In genomic region chr18:23502516-23503037, GRCh38 we compare ENCODE assay signal across 8 cellular contexts. TPM values are rescaled to one million over a fixed set of nuclear protein-coding genes. Genes with fewer than 3 reads are reported as not detected.
A peak's percentile ranks its signal among the peaks of the same experiment; 100 is the strongest.
DNase-seq lines count a peak whose midpoint lies in the region; ATAC-seq and TF ChIP-seq lines count a peak whose summit lies in the region.

No MANE protein-coding gene starts in this region.

- ATAC-seq in heart left ventricle (no peak), left ventricle myocardium superior (no peak), lung (ENCODE audit: insufficient read depth, low FRiP score) (no peak), upper lobe of right lung (no peak), HG03342 (IDR thresholded peaks at IDR 0.05; ENCODE audit: unreplicated experiment) (no peak)

- H3K4me3 ChIP-seq in heart left ventricle = peak overlapping the region; percentile 81 to 100 (median 98)
- H3K4me3 ChIP-seq in astrocyte of the spinal cord (ENCODE audit: low read depth, low read length) = peak overlapping the region; percentile 62
- peak overlapping the region; percentile 69 for H3K4me3 ChIP-seq in lung
- peak overlapping the region; percentile 79 for H3K4me3 ChIP-seq in upper lobe of right lung

- no peak for TF ChIP-seq POLR2A in heart left ventricle (IDR thresholded peaks at IDR 0.05)

- H3K9me3 ChIP-seq in heart left ventricle = no peaks in the 10 kb centered on the region
- no peaks in the 10 kb centered on the region for H3K9me3 ChIP-seq in lung (ENCODE audit: control insufficient read depth in 2 of 2, insufficient read depth in 1 of 2, low read length in 1 of 2)
- no peaks in the 10 kb centered on the region for H3K9me3 ChIP-seq in upper lobe of right lung

- intact Hi-C loops in heart left ventricle (cut with DNase I) = loop anchor here in 8 of 10 donors (1.0 to 10.0 kb wide), 8 partner anchors 49 to 368 kb away; partner anchors contain the start of genes NPC1 (in 5 of the 8), RIOK3 (in 3 of the 8) and CABLES1 (in 1 of the 8)
- intact Hi-C loops in left ventricle myocardium superior (cut with micrococcal nuclease) = no loop called here
- intact Hi-C loops in upper lobe of right lung (cut with DNase I) = no loop called here

- WGBS in heart left ventricle, 4 donors = 18 to 21% (median 19%) methylated on average over 6 of the region's 6 CpGs
- WGBS in lung, 2 donors = 15 to 31% methylated on average over 6 of the region's 6 CpGs

- H3K36me3 ChIP-seq in heart left ventricle = peaks cover 0 to 16% (median 14%) of the 10 kb centered on the region in 9 donors
- peaks cover 6 to 10% of the 10 kb centered on the region in 2 donors for H3K36me3 ChIP-seq in lung (ENCODE audit: control insufficient read depth in 2 of 2, insufficient read depth in 2 of 2, low read length in 2 of 2)
- peaks cover 6% of the 10 kb centered on the region for H3K36me3 ChIP-seq in upper lobe of right lung

- no peak for TF ChIP-seq CTCF in heart left ventricle (IDR thresholded peaks at IDR 0.05)
- no peak for TF ChIP-seq CTCF in astrocyte of the spinal cord (IDR thresholded peaks at IDR 0.05; ENCODE audit: low read depth, low read length)
- no peak for TF ChIP-seq CTCF in lung (IDR thresholded peaks at IDR 0.05; ENCODE audit: control extremely low read depth, extremely low read depth)
- no peak for TF ChIP-seq CTCF in upper lobe of right lung (IDR thresholded peaks at IDR 0.05)

- H3K4me1 ChIP-seq in heart left ventricle = peaks cover 0 to 49% (median 23%) of the 10 kb centered on the region in 12 donors
- H3K4me1 ChIP-seq in lung (ENCODE audit: control insufficient read depth in 2 of 2, insufficient read depth in 2 of 2, low read length in 2 of 2) = peaks cover 7 to 8% of the 10 kb centered on the region in 2 donors
- H3K4me1 ChIP-seq in upper lobe of right lung = peaks cover 25% of the 10 kb centered on the region

- H3K27ac ChIP-seq in heart left ventricle = peak overlapping the region; percentile 82 to 96 (median 90)
- peak overlapping the region; percentile 92 to 99 for H3K27ac ChIP-seq in lung (ENCODE audit: low read depth in 1 of 2, low read length in 1 of 2)
- H3K27ac ChIP-seq in upper lobe of right lung = peak overlapping the region; percentile 95

- H3K27me3 ChIP-seq in heart left ventricle (no peaks in the 10 kb centered on the region), lung (ENCODE audit: control insufficient read depth, insufficient read depth) (no peaks in the 10 kb centered on the region), upper lobe of right lung (no peaks in the 10 kb centered on the region)

- in situ Hi-C loops in astrocyte of the spinal cord (cut with HindIII; ENCODE audit: low sequenced_read_pairs) = no loop called here

- DNase-seq in heart left ventricle (no peak), left ventricle myocardium superior (no peak), astrocyte of the spinal cord (ENCODE audit: low read depth, low spot score) (no peak), lung (ENCODE audit: low spot score) (no peak), upper lobe of right lung (no peak), cerebellar cortex (ENCODE audit: low spot score) (no peak), UCSD-AML1 (lab: John Stamatoyannopoulos, UW; ENCODE audit: unreplicated experiment) (no peak)

RNA-seq across cellular contexts. Expression of gene RMC1, which starts 0.7 kb away (rescaled TPM):
- total RNA-seq in heart left ventricle (10 to 100 TPM; 12.2 to 24.2 (median 17.3) TPM), left ventricle myocardium superior (12.6 TPM), lung (10 to 100 TPM; 28.2 to 33.8 TPM), upper lobe of right lung (42.5 TPM)
- polyA plus RNA-seq in heart left ventricle (10 to 100 TPM; 24.9 to 27.8 TPM), lung (10 to 100 TPM; 30.6 to 71.3 TPM)

RNA-seq across cellular contexts. Expression of gene RIOK3, which starts 49.5 kb away (rescaled TPM):
- total RNA-seq in heart left ventricle (10 to 100 TPM; 43.4 to 76.2 (median 51.1) TPM), left ventricle myocardium superior (54.8 TPM), lung (10 to 100 TPM; 61.4 to 83.0 TPM), upper lobe of right lung (63.7 TPM)
- polyA plus RNA-seq in heart left ventricle (10 to 100 TPM; 32.3 to 57.9 TPM), lung (10 to 100 TPM; 35.6 to 46.9 TPM)

Comparison
In these comparisons a context has a peak if more than half of its experiments do, and no peak if none do; other contexts are left out.
1. intact Hi-C loops: an anchor here in heart left ventricle (1.0 to 10.0 kb wide); none called in left ventricle myocardium superior and upper lobe of right lung.